1 cellular context compared by ENCODE assay signal in the genomic region with DNA sequence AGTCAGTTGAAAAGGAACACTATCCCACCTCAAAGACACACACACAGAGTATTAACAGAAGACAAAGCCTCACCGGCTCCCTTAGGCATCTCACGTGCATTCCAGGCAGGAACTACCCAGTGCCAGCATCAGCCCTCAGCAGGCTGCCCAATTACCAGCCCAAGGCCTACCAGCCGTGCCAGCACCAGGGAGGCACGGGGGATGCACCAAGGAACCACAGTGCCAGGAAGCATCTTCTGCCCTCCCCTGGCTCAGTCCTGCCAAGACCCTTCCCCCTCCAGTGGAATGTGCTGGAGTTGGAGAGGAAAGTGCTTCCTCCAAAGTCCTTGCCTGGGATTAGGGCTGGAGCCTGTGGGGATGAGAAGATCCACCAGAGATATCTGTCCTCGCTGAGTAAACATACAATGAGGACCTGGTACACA.
A peak's percentile ranks its signal among the peaks of the same experiment; 100 is the strongest.
TF ChIP-seq lines count a peak whose summit lies in the region.

No MANE protein-coding gene starts in this region.

TF ChIP-seq in HepG2, 621 proteins besides CTCF, POLR2A, EP300 and RAD21 (continued from another document):
- TF ChIP-seq, protein P1, sequence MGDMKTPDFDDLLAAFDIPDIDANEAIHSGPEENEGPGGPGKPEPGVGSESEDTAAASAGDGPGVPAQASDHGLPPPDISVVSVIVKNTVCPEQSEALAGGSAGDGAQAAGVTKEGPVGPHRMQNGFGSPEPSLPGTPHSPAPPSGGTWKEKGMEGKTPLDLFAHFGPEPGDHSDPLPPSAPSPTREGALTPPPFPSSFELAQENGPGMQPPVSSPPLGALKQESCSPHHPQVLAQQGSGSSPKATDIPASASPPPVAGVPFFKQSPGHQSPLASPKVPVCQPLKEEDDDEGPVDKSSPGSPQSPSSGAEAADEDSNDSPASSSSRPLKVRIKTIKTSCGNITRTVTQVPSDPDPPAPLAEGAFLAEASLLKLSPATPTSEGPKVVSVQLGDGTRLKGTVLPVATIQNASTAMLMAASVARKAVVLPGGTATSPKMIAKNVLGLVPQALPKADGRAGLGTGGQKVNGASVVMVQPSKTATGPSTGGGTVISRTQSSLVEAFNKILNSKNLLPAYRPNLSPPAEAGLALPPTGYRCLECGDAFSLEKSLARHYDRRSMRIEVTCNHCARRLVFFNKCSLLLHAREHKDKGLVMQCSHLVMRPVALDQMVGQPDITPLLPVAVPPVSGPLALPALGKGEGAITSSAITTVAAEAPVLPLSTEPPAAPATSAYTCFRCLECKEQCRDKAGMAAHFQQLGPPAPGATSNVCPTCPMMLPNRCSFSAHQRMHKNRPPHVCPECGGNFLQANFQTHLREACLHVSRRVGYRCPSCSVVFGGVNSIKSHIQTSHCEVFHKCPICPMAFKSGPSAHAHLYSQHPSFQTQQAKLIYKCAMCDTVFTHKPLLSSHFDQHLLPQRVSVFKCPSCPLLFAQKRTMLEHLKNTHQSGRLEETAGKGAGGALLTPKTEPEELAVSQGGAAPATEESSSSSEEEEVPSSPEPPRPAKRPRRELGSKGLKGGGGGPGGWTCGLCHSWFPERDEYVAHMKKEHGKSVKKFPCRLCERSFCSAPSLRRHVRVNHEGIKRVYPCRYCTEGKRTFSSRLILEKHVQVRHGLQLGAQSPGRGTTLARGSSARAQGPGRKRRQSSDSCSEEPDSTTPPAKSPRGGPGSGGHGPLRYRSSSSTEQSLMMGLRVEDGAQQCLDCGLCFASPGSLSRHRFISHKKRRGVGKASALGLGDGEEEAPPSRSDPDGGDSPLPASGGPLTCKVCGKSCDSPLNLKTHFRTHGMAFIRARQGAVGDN (CRISPR knock-in tag; IDR thresholded peaks at IDR 0.05) = peak; percentile 18; the same call in 1 of the 2 replicates
- TF ChIP-seq ETV5 (CRISPR knock-in tag; IDR thresholded peaks at IDR 0.05; ENCODE audit: borderline replicate concordance) (no peak), EED (CRISPR knock-in tag; IDR thresholded peaks at IDR 0.05) (no peak), SETDB1 (CRISPR knock-in tag; IDR thresholded peaks at IDR 0.05; ENCODE audit: borderline replicate concordance) (no peak), FOXA3 (CRISPR knock-in tag; IDR thresholded peaks at IDR 0.05) (peak; percentile 49; the same call in 1 of the 2 replicates)
- TF ChIP-seq, protein P2, sequence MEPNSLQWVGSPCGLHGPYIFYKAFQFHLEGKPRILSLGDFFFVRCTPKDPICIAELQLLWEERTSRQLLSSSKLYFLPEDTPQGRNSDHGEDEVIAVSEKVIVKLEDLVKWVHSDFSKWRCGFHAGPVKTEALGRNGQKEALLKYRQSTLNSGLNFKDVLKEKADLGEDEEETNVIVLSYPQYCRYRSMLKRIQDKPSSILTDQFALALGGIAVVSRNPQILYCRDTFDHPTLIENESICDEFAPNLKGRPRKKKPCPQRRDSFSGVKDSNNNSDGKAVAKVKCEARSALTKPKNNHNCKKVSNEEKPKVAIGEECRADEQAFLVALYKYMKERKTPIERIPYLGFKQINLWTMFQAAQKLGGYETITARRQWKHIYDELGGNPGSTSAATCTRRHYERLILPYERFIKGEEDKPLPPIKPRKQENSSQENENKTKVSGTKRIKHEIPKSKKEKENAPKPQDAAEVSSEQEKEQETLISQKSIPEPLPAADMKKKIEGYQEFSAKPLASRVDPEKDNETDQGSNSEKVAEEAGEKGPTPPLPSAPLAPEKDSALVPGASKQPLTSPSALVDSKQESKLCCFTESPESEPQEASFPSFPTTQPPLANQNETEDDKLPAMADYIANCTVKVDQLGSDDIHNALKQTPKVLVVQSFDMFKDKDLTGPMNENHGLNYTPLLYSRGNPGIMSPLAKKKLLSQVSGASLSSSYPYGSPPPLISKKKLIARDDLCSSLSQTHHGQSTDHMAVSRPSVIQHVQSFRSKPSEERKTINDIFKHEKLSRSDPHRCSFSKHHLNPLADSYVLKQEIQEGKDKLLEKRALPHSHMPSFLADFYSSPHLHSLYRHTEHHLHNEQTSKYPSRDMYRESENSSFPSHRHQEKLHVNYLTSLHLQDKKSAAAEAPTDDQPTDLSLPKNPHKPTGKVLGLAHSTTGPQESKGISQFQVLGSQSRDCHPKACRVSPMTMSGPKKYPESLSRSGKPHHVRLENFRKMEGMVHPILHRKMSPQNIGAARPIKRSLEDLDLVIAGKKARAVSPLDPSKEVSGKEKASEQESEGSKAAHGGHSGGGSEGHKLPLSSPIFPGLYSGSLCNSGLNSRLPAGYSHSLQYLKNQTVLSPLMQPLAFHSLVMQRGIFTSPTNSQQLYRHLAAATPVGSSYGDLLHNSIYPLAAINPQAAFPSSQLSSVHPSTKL (CRISPR knock-in tag; IDR thresholded peaks at IDR 0.05) = peak; percentile 24; the same call in 1 of the 2 replicates
- TF ChIP-seq, protein P3, sequence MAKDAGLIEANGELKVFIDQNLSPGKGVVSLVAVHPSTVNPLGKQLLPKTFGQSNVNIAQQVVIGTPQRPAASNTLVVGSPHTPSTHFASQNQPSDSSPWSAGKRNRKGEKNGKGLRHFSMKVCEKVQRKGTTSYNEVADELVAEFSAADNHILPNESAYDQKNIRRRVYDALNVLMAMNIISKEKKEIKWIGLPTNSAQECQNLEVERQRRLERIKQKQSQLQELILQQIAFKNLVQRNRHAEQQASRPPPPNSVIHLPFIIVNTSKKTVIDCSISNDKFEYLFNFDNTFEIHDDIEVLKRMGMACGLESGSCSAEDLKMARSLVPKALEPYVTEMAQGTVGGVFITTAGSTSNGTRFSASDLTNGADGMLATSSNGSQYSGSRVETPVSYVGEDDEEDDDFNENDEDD (CRISPR knock-in tag; IDR thresholded peaks at IDR 0.05; ENCODE audit: borderline replicate concordance) = 0 out of 2 replicates have a peak, but pooled peaks have one; percentile 21
- TF ChIP-seq, protein P4, sequence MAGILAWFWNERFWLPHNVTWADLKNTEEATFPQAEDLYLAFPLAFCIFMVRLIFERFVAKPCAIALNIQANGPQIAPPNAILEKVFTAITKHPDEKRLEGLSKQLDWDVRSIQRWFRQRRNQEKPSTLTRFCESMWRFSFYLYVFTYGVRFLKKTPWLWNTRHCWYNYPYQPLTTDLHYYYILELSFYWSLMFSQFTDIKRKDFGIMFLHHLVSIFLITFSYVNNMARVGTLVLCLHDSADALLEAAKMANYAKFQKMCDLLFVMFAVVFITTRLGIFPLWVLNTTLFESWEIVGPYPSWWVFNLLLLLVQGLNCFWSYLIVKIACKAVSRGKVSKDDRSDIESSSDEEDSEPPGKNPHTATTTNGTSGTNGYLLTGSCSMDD (CRISPR knock-in tag; IDR thresholded peaks at IDR 0.05) = no peak
